12 cellular contexts compared by ENCODE assay signal in the genomic region with DNA sequence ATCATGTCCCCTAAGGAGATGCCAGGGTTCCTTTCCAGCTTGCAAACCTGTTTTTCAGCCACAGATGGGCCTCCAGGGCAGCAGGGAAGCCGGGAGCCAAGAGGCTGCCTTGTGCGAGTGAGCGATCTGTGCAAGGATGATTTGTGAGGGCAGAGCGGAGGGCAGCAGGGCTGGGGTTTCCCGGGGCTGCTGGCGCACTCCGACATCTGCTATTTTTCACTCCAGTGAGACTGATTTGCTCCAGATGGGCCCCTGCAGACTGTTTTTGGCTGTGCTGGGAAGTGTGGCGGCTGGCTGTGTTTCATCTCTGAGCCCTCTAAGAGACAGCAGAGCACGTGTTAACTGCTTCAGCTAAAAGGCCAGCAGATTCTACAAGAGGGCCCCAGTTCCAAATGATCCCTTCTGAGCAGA.
A peak's percentile ranks its signal among the peaks of the same experiment; 100 is the strongest.
DNase-seq lines count a peak whose midpoint lies in the region; ATAC-seq and TF ChIP-seq lines count a peak whose summit lies in the region.
"Had no signal": no experiment of that assay in that cellular context is flagged by ENCODE, and none has a peak within 500 bp of the region (broad histone marks: within the 10 kb centered on the region; RNA-seq: fewer than 3 reads in every experiment).

No MANE protein-coding gene starts in this region.

- H3K36me3 ChIP-seq in breast epithelium, result no peaks in the 10 kb centered on the region
- no peaks in the 10 kb centered on the region for H3K36me3 ChIP-seq in colonic mucosa
- no peaks in the 10 kb centered on the region for H3K36me3 ChIP-seq in mucosa of descending colon (ENCODE audit: low read depth)
- H3K36me3 ChIP-seq in upper lobe of left lung, result no peaks in the 10 kb centered on the region

- TF ChIP-seq CTCF in breast epithelium (IDR thresholded peaks at IDR 0.05), result no peak
- no peak for TF ChIP-seq CTCF in MCF 10A (IDR thresholded peaks at IDR 0.05; ENCODE audit: unreplicated experiment)
- no peak for TF ChIP-seq CTCF in colonic mucosa (IDR thresholded peaks at IDR 0.05)
- no peak for TF ChIP-seq CTCF in mucosa of descending colon (IDR thresholded peaks at IDR 0.05)
- no peak for TF ChIP-seq CTCF in upper lobe of left lung (IDR thresholded peaks at IDR 0.05)

- 41 to 46% methylated on average over 2 to 9 of the region's 9 CpGs for WGBS in upper lobe of left lung, 2 donors

- H3K4me1 ChIP-seq in breast epithelium, result peaks cover 0 to 12% of the 10 kb centered on the region in 2 donors
- no peaks in the 10 kb centered on the region for H3K4me1 ChIP-seq in colonic mucosa
- no peaks in the 10 kb centered on the region for H3K4me1 ChIP-seq in mucosa of descending colon (ENCODE audit: low read depth)
- H3K4me1 ChIP-seq in upper lobe of left lung, result no peaks in the 10 kb centered on the region

- no peak overlapping the region for H3K4me3 Mint-ChIP-seq in MCF 10A (ENCODE audit: unreplicated experiment)
- H3K4me3 Mint-ChIP-seq: activated CD4-positive, alpha-beta T cell treated with anti-CD3 and anti-CD28 coated beads for 36 hours had no signal

- intact Hi-C loops in breast epithelium (cut with DNase I; ENCODE audit: low total_unique reads) (no loop called here), MCF 10A (cut with micrococcal nuclease) (no loop called here), colonic mucosa (cut with DNase I) (no loop called here), mucosa of descending colon (cut with DNase I, micrococcal nuclease) (no loop called here)

- H3K27me3 ChIP-seq in breast epithelium, result no peaks in the 10 kb centered on the region
- H3K27me3 ChIP-seq in colonic mucosa, result no peaks in the 10 kb centered on the region
- H3K27me3 ChIP-seq in upper lobe of left lung, result no peaks in the 10 kb centered on the region

- TF ChIP-seq POLR2A in breast epithelium (IDR thresholded peaks at IDR 0.05), result no peak
- TF ChIP-seq POLR2A in upper lobe of left lung (IDR thresholded peaks at IDR 0.05), result no peak

- H3K4me3 ChIP-seq in breast epithelium (peak overlapping the region in 1 of 3 donors; percentile 15), colonic mucosa (no peak overlapping the region), mucosa of descending colon (no peak overlapping the region), upper lobe of left lung (no peak overlapping the region)
- H3K4me3 ChIP-seq: GM12878 had no signal

- no peaks in the 10 kb centered on the region for H3K36me3 Mint-ChIP-seq in MCF 10A (ENCODE audit: insufficient read depth, unreplicated experiment)

- H3K9ac ChIP-seq in colonic mucosa (ENCODE audit: low read depth in 2 of 2, low read length in 2 of 2), result no peak overlapping the region

- H3K27ac ChIP-seq in breast epithelium (peak overlapping the region; percentile 44 to 58), colonic mucosa (no peak overlapping the region), upper lobe of left lung (no peak overlapping the region)

- ATAC-seq in mucosa of descending colon (peak; percentile 13), upper lobe of left lung (ENCODE audit: low FRiP score in 2 of 2) (peak in 1 of 2 donors; percentile 58), HG03025 (IDR thresholded peaks at IDR 0.05; ENCODE audit: low FRiP score, unreplicated experiment) (no peak)
- ATAC-seq: activated CD4-positive, alpha-beta T cell treated with anti-CD3 and anti-CD28 coated beads for 36 hours; GM12878 had no signal

- no peak overlapping the region for H3K27ac Mint-ChIP-seq in MCF 10A (ENCODE audit: low read depth, unreplicated experiment)
- H3K27ac Mint-ChIP-seq: activated CD4-positive, alpha-beta T cell treated with anti-CD3 and anti-CD28 coated beads for 36 hours had no signal

- CTCF ChIA-PET in MCF 10A (lab: Yijun Ruan, JAX), result no interaction called here

- H3K9me3 Mint-ChIP-seq in MCF 10A (ENCODE audit: unreplicated experiment), result peaks cover 13% of the 10 kb centered on the region

- H3K4me1 Mint-ChIP-seq in MCF 10A (ENCODE audit: insufficient read depth, unreplicated experiment), result no peaks in the 10 kb centered on the region
- H3K4me1 Mint-ChIP-seq: activated CD4-positive, alpha-beta T cell treated with anti-CD3 and anti-CD28 coated beads for 36 hours had no signal

- peak in 1 of 2 donors; percentile 49 for DNase-seq in breast epithelium (ENCODE audit: low spot score in 2 of 2)
- no peak for DNase-seq in MCF 10A (ENCODE audit: unreplicated experiment)
- DNase-seq in colonic mucosa, result peak; percentile 24
- peak; percentile 4 to 49 (median 26) for DNase-seq in mucosa of descending colon
- peak; percentile 22 to 48 for DNase-seq in upper lobe of left lung
- DNase-seq in NCI-H2107 (lab: John Stamatoyannopoulos, UW), result no peak
- DNase-seq in HCEC 1CT, result no peak
- DNase-seq: activated CD4-positive, alpha-beta T cell treated with anti-CD3 and anti-CD28 coated beads for 36 hours; NCI-H1105; small intestine had no signal

- TF ChIP-seq EP300 in upper lobe of left lung (IDR thresholded peaks at IDR 0.05), result no peak

- H3K9me3 ChIP-seq in breast epithelium (peaks cover 6 to 9% of the 10 kb centered on the region in 2 donors), colonic mucosa (no peaks in the 10 kb centered on the region), mucosa of descending colon (peaks cover 3% of the 10 kb centered on the region), upper lobe of left lung (peaks cover 0 to 8% (median 2%) of the 10 kb centered on the region in 4 donors)

- POLR2A ChIA-PET in MCF 10A (lab: Yijun Ruan, JAX), result no interaction called here

- H3K27me3 Mint-ChIP-seq in MCF 10A (ENCODE audit: insufficient read depth, unreplicated experiment), result no peaks in the 10 kb centered on the region

- no TSS peak for BruUV-seq in MCF 10A (replicated peaks; lab: Mats Ljungman, UMichigan)

Comparison
In these comparisons a context has a peak if more than half of its experiments do, and no peak if none do; other contexts are left out.
1. DNase-seq: peak in colonic mucosa (single experiment), mucosa of descending colon (3 of 3) and upper lobe of left lung (2 of 2); none in MCF 10A (single experiment), NCI-H2107 (single experiment) and HCEC 1CT (single experiment).
2. H3K27ac ChIP-seq: peak in breast epithelium (2 of 2); none in colonic mucosa (single experiment) and upper lobe of left lung (0 of 4).